Comparison of ENCODE assay signal across 1 cellular context in the genomic region with DNA sequence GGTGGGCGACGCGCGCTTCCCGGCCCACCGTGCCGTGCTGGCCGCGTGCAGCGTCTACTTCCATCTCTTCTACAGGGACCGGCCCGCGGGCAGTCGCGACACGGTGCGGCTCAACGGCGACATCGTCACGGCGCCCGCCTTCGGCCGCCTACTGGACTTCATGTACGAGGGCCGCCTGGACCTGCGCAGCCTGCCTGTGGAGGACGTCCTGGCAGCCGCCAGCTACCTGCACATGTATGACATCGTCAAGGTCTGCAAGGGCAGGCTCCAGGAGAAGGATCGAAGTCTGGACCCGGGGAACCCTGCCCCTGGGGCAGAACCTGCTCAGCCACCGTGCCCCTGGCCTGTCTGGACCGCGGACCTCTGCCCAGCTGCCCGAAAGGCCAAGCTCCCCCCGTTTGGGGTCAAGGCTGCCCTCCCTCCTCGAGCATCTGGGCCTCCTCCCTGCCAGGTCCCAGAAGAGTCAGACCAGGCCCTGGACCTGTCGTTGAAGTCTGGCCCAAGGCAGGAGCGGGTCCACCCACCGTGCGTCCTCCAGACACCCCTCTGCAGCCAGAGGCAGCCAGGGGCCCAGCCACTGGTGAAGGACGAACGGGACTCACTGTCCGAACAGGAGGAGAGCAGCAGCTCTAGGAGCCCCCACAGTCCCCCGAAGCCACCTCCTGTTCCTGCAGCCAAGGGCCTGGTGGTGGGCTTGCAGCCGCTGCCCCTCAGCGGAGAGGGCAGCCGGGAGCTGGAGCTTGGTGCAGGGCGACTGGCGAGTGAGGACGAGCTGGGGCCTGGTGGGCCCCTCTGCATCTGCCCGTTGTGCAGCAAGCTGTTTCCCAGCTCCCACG.
TF ChIP-seq lines count a peak whose summit lies in the region.

No MANE protein-coding gene starts in this region.

TF ChIP-seq in IMR-90, 13 proteins besides CTCF, POLR2A, EP300 and RAD21:
- TF ChIP-seq BHLHE40 (IDR thresholded peaks at IDR 0.05; ENCODE audit: low read depth, low read length): no peak
- TF ChIP-seq, protein P1, sequence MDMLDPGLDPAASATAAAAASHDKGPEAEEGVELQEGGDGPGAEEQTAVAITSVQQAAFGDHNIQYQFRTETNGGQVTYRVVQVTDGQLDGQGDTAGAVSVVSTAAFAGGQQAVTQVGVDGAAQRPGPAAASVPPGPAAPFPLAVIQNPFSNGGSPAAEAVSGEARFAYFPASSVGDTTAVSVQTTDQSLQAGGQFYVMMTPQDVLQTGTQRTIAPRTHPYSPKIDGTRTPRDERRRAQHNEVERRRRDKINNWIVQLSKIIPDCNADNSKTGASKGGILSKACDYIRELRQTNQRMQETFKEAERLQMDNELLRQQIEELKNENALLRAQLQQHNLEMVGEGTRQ (IDR thresholded peaks at IDR 0.05; ENCODE audit: low read depth, low read length): no peak
- no peak for TF ChIP-seq RFX5 (IDR thresholded peaks at IDR 0.05; ENCODE audit: low read depth, low read length)
